Comparison of ENCODE assay signal across 8 cellular contexts in genomic region chr12:2960432-2960956, GRCh38. TPM values are rescaled to one million over a fixed set of nuclear protein-coding genes. Genes with fewer than 3 reads are reported as not detected.
DNase-seq lines count a peak whose midpoint lies in the region; ATAC-seq and TF ChIP-seq lines count a peak whose summit lies in the region.

No MANE protein-coding gene starts in this region.

- TSS peak; percentile 41 for BruUV-seq in MCF 10A (replicated peaks; lab: Mats Ljungman, UMichigan)

- H3K4me1 Mint-ChIP-seq in MCF 10A (ENCODE audit: insufficient read depth, unreplicated experiment) (peaks cover 14% of the 10 kb centered on the region), memory B cell (peaks cover 13% of the 10 kb centered on the region)

- no peaks in the 10 kb centered on the region for H3K36me3 ChIP-seq in upper lobe of right lung

- POLR2A ChIA-PET in MCF 10A (lab: Yijun Ruan, JAX), result interaction anchor here (0.7 to 1.3 kb wide), 6 partner anchors 12 to 164 kb away, joined by 3 to 8 read pairs (median 3); partner anchors contain the start of gene TULP3

- intact Hi-C loops in MCF 10A (cut with micrococcal nuclease) (no loop called here), upper lobe of right lung (cut with DNase I) (no loop called here)

- peak overlapping the region; percentile 81 for H3K27ac ChIP-seq in upper lobe of right lung

- H3K9me3 Mint-ChIP-seq in MCF 10A (ENCODE audit: unreplicated experiment) (no peaks in the 10 kb centered on the region), memory B cell (no peaks in the 10 kb centered on the region)

- H3K4me3 Mint-ChIP-seq in MCF 10A (ENCODE audit: unreplicated experiment) (peak overlapping the region; percentile 82), memory B cell (peak overlapping the region; percentile 55)

- CTCF ChIA-PET in MCF 10A (lab: Yijun Ruan, JAX), result interaction anchor here (0.6 to 0.9 kb wide), 3 partner anchors 75 to 141 kb away, joined by 3 to 4 read pairs (median 4); no protein-coding TSS in a partner anchor

- H3K27ac Mint-ChIP-seq in MCF 10A (ENCODE audit: low read depth, unreplicated experiment) (peak overlapping the region; percentile 69), memory B cell (no peak overlapping the region)

- H3K4me1 ChIP-seq in upper lobe of right lung, result peaks cover 18% of the 10 kb centered on the region

- ATAC-seq in memory B cell (ENCODE audit: low read depth), result no peak
- no peak for ATAC-seq in upper lobe of right lung
- no peak for ATAC-seq in GM21619 (IDR thresholded peaks at IDR 0.05; ENCODE audit: unreplicated experiment)

- H3K9me3 ChIP-seq in upper lobe of right lung, result no peaks in the 10 kb centered on the region

- H3K36me3 Mint-ChIP-seq in MCF 10A (ENCODE audit: insufficient read depth, unreplicated experiment) (peaks cover 19% of the 10 kb centered on the region), memory B cell (peaks cover 2% of the 10 kb centered on the region)

- no peak for TF ChIP-seq CTCF in MCF 10A (IDR thresholded peaks at IDR 0.05; ENCODE audit: unreplicated experiment)
- no peak for TF ChIP-seq CTCF in upper lobe of right lung (IDR thresholded peaks at IDR 0.05)

- no peaks in the 10 kb centered on the region for H3K27me3 Mint-ChIP-seq in MCF 10A (ENCODE audit: insufficient read depth, unreplicated experiment)
- H3K27me3 Mint-ChIP-seq in memory B cell, result peaks cover 38% of the 10 kb centered on the region

- no peaks in the 10 kb centered on the region for H3K27me3 ChIP-seq in upper lobe of right lung

- DNase-seq in GM03348 (ENCODE audit: low spot score) (peak; percentile 51), NCI-H526 treated with DMSO at 0.1 percent for 48 hours (lab: John Stamatoyannopoulos, UW) (peak; percentile 86), MCF 10A (ENCODE audit: unreplicated experiment) (peak; percentile 40), memory B cell (ENCODE audit: low spot score in 2 of 2) (no peak), upper lobe of right lung (no peak), nucleus accumbens (lab: John Stamatoyannopoulos, UW) (no peak), retina (no peak)

- peak overlapping the region; percentile 62 for H3K4me3 ChIP-seq in upper lobe of right lung

RNA-seq across cellular contexts. Expression of gene TEAD4, which starts 1.3 kb away (rescaled TPM):
- total RNA-seq in MCF 10A (2022) (17.5 and 33.8 TPM in 2 replicates), upper lobe of right lung (42.5 TPM)

Comparison
In these comparisons a context has a peak if more than half of its experiments do, and no peak if none do; other contexts are left out.
1. DNase-seq: peak in GM03348 (single experiment), NCI-H526 treated with DMSO at 0.1 percent for 48 hours (single experiment) and MCF 10A (single experiment); none in memory B cell (0 of 2), upper lobe of right lung (single experiment), nucleus accumbens (0 of 56) and retina (single experiment).